11 cellular contexts compared by ENCODE assay signal in genomic region chr2:37590119-37590571, GRCh38.
DNase-seq lines count a peak whose midpoint lies in the region; ATAC-seq and TF ChIP-seq lines count a peak whose summit lies in the region.
"Had no signal": no experiment of that assay in that cellular context is flagged by ENCODE, and none has a peak within 500 bp of the region (broad histone marks: within the 10 kb centered on the region; RNA-seq: fewer than 3 reads in every experiment).

No MANE protein-coding gene starts in this region.

- peak; percentile 86 for DNase-seq in GM23248
- peak; percentile 81 for DNase-seq in SW480 (ENCODE audit: low spot score)
- peak; percentile 46 for DNase-seq in foreskin melanocyte
- no peak for DNase-seq in suprapubic skin (ENCODE audit: low spot score in 2 of 2)
- DNase-seq in posterior cingulate gyrus, result no peak
- DNase-seq in NCI-H1105 treated with DMSO at 0.1 percent for 48 hours (lab: John Stamatoyannopoulos, UW), result no peak
- DNase-seq: activated effector memory CD4-positive, alpha-beta T cell treated with anti-CD3 and anti-CD28 coated beads, Interleukin-2, amount 50 U/mL, for 16 hours; midbrain; NCI-H1436 treated with DMSO at 0.1 percent for 48 hours had no signal

- H3K4me3 ChIP-seq in GM23248, result peak overlapping the region; percentile 23
- H3K4me3 ChIP-seq in suprapubic skin, result no peak overlapping the region

- intact Hi-C loops in posterior cingulate gyrus (cut with DNase I), result no loop called here

- no peak for TF ChIP-seq EP300 in suprapubic skin (IDR thresholded peaks at IDR 0.05)

- peak overlapping the region; percentile 46 for H3K4me2 ChIP-seq in GM23248 (ENCODE audit: unreplicated experiment)

- H3K36me3 ChIP-seq in GM23248 (ENCODE audit: low read depth), result no peaks in the 10 kb centered on the region
- no peaks in the 10 kb centered on the region for H3K36me3 ChIP-seq in suprapubic skin

- H3K4me1 ChIP-seq in GM23248 (ENCODE audit: insufficient read depth) (peaks cover 62% of the 10 kb centered on the region), suprapubic skin (peaks cover 48% of the 10 kb centered on the region)

- H4K20me1 ChIP-seq in GM23248 (ENCODE audit: insufficient read depth), result no peaks in the 10 kb centered on the region

- TF ChIP-seq POLR2A in suprapubic skin (IDR thresholded peaks at IDR 0.05), result no peak

- H3K27ac ChIP-seq in GM23248 (peak overlapping the region; percentile 71), suprapubic skin (peak overlapping the region; percentile 59)

- peaks cover 50% of the 10 kb centered on the region for H3F3A ChIP-seq in GM23248 (ENCODE audit: insufficient read depth)

- H3K9me2 ChIP-seq in GM23248 (ENCODE audit: insufficient read depth), result no peaks in the 10 kb centered on the region

- TF ChIP-seq CTCF in suprapubic skin (IDR thresholded peaks at IDR 0.05), result no peak

- ATAC-seq in GM18519 (IDR thresholded peaks at IDR 0.05; ENCODE audit: low FRiP score, unreplicated experiment) (no peak), GM19023 (IDR thresholded peaks at IDR 0.05; ENCODE audit: unreplicated experiment) (no peak)

- in situ Hi-C loops in GM23248 (cut with MboI), result no loop called here

- no peaks in the 10 kb centered on the region for H3K27me3 ChIP-seq in GM23248 (replicated peaks; ENCODE audit: insufficient read depth)
- no peaks in the 10 kb centered on the region for H3K27me3 ChIP-seq in suprapubic skin

- 0 out of 2 replicates have a peak overlapping the region, but pooled peaks have one; percentile 27 for H2AFZ ChIP-seq in GM23248

- peak overlapping the region; percentile 4 for H3K9ac ChIP-seq in GM23248

- H3K9me3 ChIP-seq in GM23248 (ENCODE audit: low read depth) (no peaks in the 10 kb centered on the region), suprapubic skin (no peaks in the 10 kb centered on the region)

- WGBS in GM23248 (ENCODE audit: low coverage in 1 of 2, low lambda C conversion rate in 2 of 2, missing lambda C conversion rate in 2 of 2), 2 experiments, result 0 to 2% methylated on average over 3 of the region's 3 CpGs
- 64% methylated on average over 3 of the region's 3 CpGs for WGBS in suprapubic skin

- H3K79me2 ChIP-seq in GM23248 (ENCODE audit: insufficient read depth), result no peaks in the 10 kb centered on the region

Comparison
In these comparisons a context has a peak if more than half of its experiments do, and no peak if none do; other contexts are left out.
1. DNase-seq: peak in GM23248 (single experiment), SW480 (single experiment) and foreskin melanocyte (single experiment); none in suprapubic skin (0 of 2), posterior cingulate gyrus (0 of 10) and NCI-H1105 treated with DMSO at 0.1 percent for 48 hours (single experiment).